Comparison of ENCODE assay signal across 8 cellular contexts in genomic region chr18:3447895-3448844, GRCh38. TPM values are rescaled to one million over a fixed set of nuclear protein-coding genes. Genes with fewer than 3 reads are reported as not detected.
DNase-seq lines count a peak whose midpoint lies in the region; ATAC-seq, FAIRE-seq and TF ChIP-seq lines count a peak whose summit lies in the region.

No MANE protein-coding gene starts in this region.

- no peaks in the 10 kb centered on the region for H4K20me1 ChIP-seq in keratinocyte (ENCODE audit: control insufficient read depth, extremely low read depth, insufficient read depth, low read length)

- peak overlapping the region; percentile 100 for H3K27ac Mint-ChIP-seq in WTC11

- CTCF ChIA-PET in WTC11 (lab: Charles Lee): interaction anchor here (0.8 to 2.1 kb wide), 8 partner anchors 34 to 218 kb away, joined by 3 to 11 read pairs (median 4); no protein-coding TSS in a partner anchor

- H3K9me1 ChIP-seq in keratinocyte (ENCODE audit: control insufficient read depth, extremely low read depth, insufficient read depth, low read length): no peaks in the 10 kb centered on the region

- TF ChIP-seq CTCF in WTC11 (IDR thresholded peaks at IDR 0.05) (no peak), keratinocyte (optimal IDR thresholded peaks at IDR 0.05 in 1 of 3, IDR thresholded peaks at IDR 0.05 in 1 of 3, conservative IDR thresholded peaks at IDR 0.05 in 1 of 3; ENCODE audit: extremely low read depth in 1 of 3, insufficient read depth in 2 of 3, low read length in 3 of 3) (peak in 2 of 3 experiments; percentile 12 to 56)

- peaks cover 0 to 5% of the 10 kb centered on the region in 2 experiments for H3K36me3 ChIP-seq in keratinocyte (ENCODE audit: control insufficient read depth in 2 of 2, extremely low read depth in 1 of 2, insufficient read depth in 2 of 2, low read length in 2 of 2)

- peak overlapping the region; percentile 100 for H3K27ac ChIP-seq in keratinocyte (ENCODE audit: control insufficient read depth, insufficient read depth, low read length)

- peak overlapping the region; percentile 87 for H2AFZ ChIP-seq in keratinocyte (ENCODE audit: control insufficient read depth, low read length)

- DNase-seq in AG08396 (ENCODE audit: low spot score) (peak; percentile 86), NCI-H2227 (lab: John Stamatoyannopoulos, UW; ENCODE audit: unreplicated experiment) (peak; percentile 75), WTC11 (ENCODE audit: low spot score) (peak; percentile 97), keratinocyte (ENCODE audit: low read depth, low spot score) (no peak)
- DNase-seq in central memory CD4-positive, alpha-beta T cell: peak; percentile 88
- DNase-seq in stimulated activated CD4-positive, alpha-beta T cell treated with anti-CD3 and anti-CD28 coated beads, Interleukin-12 subunit alpha, Interleukin-12 subunit beta, amount 100 ng/mL, for 48 hours (ENCODE audit: low read depth in 2 of 3, low spot score in 1 of 3): peak; percentile 74 to 83 (median 83)

- in situ Hi-C loops in GM18951 (cut with MboI; ENCODE audit: low sequenced_read_pairs, unreplicated experiment): no loop called here

- H3K36me3 Mint-ChIP-seq in WTC11: peaks cover 20% of the 10 kb centered on the region

- H3K4me3 Mint-ChIP-seq in WTC11: peak overlapping the region; percentile 83

- peak; percentile 52 for TF ChIP-seq POLR2A in GM18951 (IDR thresholded peaks at IDR 0.05; ENCODE audit: extremely low read depth, insufficient read depth, insufficient read length)

- peak overlapping the region; percentile 100 for H3K9ac ChIP-seq in keratinocyte (ENCODE audit: control insufficient read depth, extremely low read depth, insufficient read depth, low read length)

- ATAC-seq in HG03175 (IDR thresholded peaks at IDR 0.05; ENCODE audit: unreplicated experiment) (peak; percentile 72), WTC11 (peak; percentile 87)

- H3K4me1 Mint-ChIP-seq in WTC11: peaks cover 42% of the 10 kb centered on the region

- peaks cover 19% of the 10 kb centered on the region for H3K4me1 ChIP-seq in keratinocyte (ENCODE audit: control insufficient read depth, extremely low read depth, insufficient read depth, low read length)

- H3K4me2 ChIP-seq in keratinocyte (ENCODE audit: control insufficient read depth, extremely low read depth, insufficient read depth, low read depth, low read length): peak overlapping the region; percentile 100

- dilution Hi-C loops in keratinocyte (cut with MboI; ENCODE audit: extremely low pct_ligation_motif_present, low sequenced_read_pairs): no loop called here

- no peaks in the 10 kb centered on the region for H3K27me3 Mint-ChIP-seq in WTC11 (ENCODE audit: low read depth)

- H3K9me3 Mint-ChIP-seq in WTC11: no peaks in the 10 kb centered on the region

- H3K27me3 ChIP-seq in keratinocyte (ENCODE audit: control insufficient read depth, extremely low read depth, insufficient read depth, low read length): no peaks in the 10 kb centered on the region

- H3K4me3 ChIP-seq in keratinocyte (ENCODE audit: control insufficient read depth in 2 of 3, extremely low read depth in 1 of 3, insufficient read depth in 2 of 3, low read depth in 1 of 3, low read length in 3 of 3): peak overlapping the region; percentile 48 to 92 (median 91)

- H3K79me2 ChIP-seq in keratinocyte (ENCODE audit: control insufficient read depth, insufficient read depth, low read length): peaks cover 32% of the 10 kb centered on the region

- H3K9me3 ChIP-seq in keratinocyte (ENCODE audit: control insufficient read depth, low read depth, low read length): no peaks in the 10 kb centered on the region

- FAIRE-seq in keratinocyte (lab: Jason Lieb, UNC): peak; percentile 69

- POLR2A ChIA-PET in WTC11 (lab: Charles Lee): interaction anchor here (0.6 to 2.6 kb wide), 11 partner anchors 13 to 218 kb away, joined by 3 to 25 read pairs (median 5); no protein-coding TSS in a partner anchor

TF ChIP-seq in WTC11, 78 proteins besides CTCF, POLR2A, EP300 and RAD21 (continues in another document):
- no peak for TF ChIP-seq STAT6 (CRISPR knock-in tag; conservative IDR thresholded peaks at IDR 0.05; ENCODE audit: low read depth)
- TF ChIP-seq ZNF423 (CRISPR knock-in tag; IDR thresholded peaks at IDR 0.05): peak; percentile 27; the same call in 1 of the 2 replicates
- no peak; the same call in 1 of the 2 replicates for TF ChIP-seq NFYB (CRISPR knock-in tag; conservative IDR thresholded peaks at IDR 0.05; ENCODE audit: low read depth)
- TF ChIP-seq, protein P1, sequence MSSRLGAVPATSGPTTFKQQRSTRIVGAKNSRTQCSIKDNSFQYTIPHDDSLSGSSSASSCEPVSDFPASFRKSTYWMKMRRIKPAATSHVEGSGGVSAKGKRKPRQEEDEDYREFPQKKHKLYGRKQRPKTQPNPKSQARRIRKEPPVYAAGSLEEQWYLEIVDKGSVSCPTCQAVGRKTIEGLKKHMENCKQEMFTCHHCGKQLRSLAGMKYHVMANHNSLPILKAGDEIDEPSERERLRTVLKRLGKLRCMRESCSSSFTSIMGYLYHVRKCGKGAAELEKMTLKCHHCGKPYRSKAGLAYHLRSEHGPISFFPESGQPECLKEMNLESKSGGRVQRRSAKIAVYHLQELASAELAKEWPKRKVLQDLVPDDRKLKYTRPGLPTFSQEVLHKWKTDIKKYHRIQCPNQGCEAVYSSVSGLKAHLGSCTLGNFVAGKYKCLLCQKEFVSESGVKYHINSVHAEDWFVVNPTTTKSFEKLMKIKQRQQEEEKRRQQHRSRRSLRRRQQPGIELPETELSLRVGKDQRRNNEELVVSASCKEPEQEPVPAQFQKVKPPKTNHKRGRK (CRISPR knock-in tag; IDR thresholded peaks at IDR 0.05; ENCODE audit: borderline replicate concordance): no peak
- TF ChIP-seq JUN (CRISPR knock-in tag; IDR thresholded peaks at IDR 0.05): no peak; the same call in 1 of the 2 replicates
- TF ChIP-seq TCF7 (CRISPR knock-in tag; IDR thresholded peaks at IDR 0.05; ENCODE audit: low read depth): no peak
- no peak for TF ChIP-seq FOXJ3 (CRISPR knock-in tag; IDR thresholded peaks at IDR 0.05; ENCODE audit: borderline replicate concordance)
- no peak for TF ChIP-seq NR2C2 (CRISPR knock-in tag; IDR thresholded peaks at IDR 0.05)
- TF ChIP-seq ATF3 (CRISPR knock-in tag; conservative IDR thresholded peaks at IDR 0.05): no peak
- no peak for TF ChIP-seq NR1H2 (CRISPR knock-in tag; IDR thresholded peaks at IDR 0.05)
- no peak for TF ChIP-seq ZNF671 (CRISPR knock-in tag; IDR thresholded peaks at IDR 0.05)
- 0 out of 2 replicates have a peak, but pooled peaks have one; percentile 45 for TF ChIP-seq NFE2L1 (CRISPR knock-in tag; IDR thresholded peaks at IDR 0.05)
- no peak for TF ChIP-seq E2F5 (CRISPR knock-in tag; IDR thresholded peaks at IDR 0.05)
- TF ChIP-seq, protein P2, sequence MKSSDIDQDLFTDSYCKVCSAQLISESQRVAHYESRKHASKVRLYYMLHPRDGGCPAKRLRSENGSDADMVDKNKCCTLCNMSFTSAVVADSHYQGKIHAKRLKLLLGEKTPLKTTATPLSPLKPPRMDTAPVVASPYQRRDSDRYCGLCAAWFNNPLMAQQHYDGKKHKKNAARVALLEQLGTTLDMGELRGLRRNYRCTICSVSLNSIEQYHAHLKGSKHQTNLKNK (CRISPR knock-in tag; IDR thresholded peaks at IDR 0.05): no peak
- TF ChIP-seq IRF1 (CRISPR knock-in tag; IDR thresholded peaks at IDR 0.05): no peak

RNA-seq across cellular contexts. Expression of gene TGIF1, which starts 1.8 kb away (rescaled TPM):
- total RNA-seq in WTC11 (2021): 201 to 210 TPM (median 206 TPM) in 3 replicates
- polyA plus RNA-seq in keratinocyte: 111 to 187 TPM (median 115 TPM) in 3 replicates
- 163 TPM for polyA plus RNA-seq in keratinocyte (2011; ENCODE audit: low read depth)
- polyA plus RNA-seq in keratinocyte (2011; cell fraction: cytosol; rRNA removed): 115 and 141 TPM in 2 replicates
- polyA plus RNA-seq in keratinocyte (2011; cell fraction: nucleus; rRNA removed): 323 and 359 TPM in 2 replicates
- 66.2 and 105 TPM in 2 replicates for polyA plus RNA-seq in keratinocyte (2012; ENCODE audit: low replicate concordance)
- 134 to 144 TPM (median 142 TPM) in 3 replicates for polyA minus RNA-seq in keratinocyte
- 54.9 TPM for polyA minus RNA-seq in keratinocyte (2011; cell fraction: cytosol; rRNA and poly(A)+ RNA removed)
- 79.0 and 130 TPM in 2 replicates for polyA minus RNA-seq in keratinocyte (2011; cell fraction: nucleus; rRNA and poly(A)+ RNA removed)
